ENCODE assay signal across 8 cellular contexts in genomic region chr15:96327155-96327741, GRCh38. TPM values are rescaled to one million over a fixed set of nuclear protein-coding genes. Genes with fewer than 3 reads are reported as not detected.
DNase-seq lines count a peak whose midpoint lies in the region; ATAC-seq and TF ChIP-seq lines count a peak whose summit lies in the region.

No MANE protein-coding gene starts in this region.

- WGBS in heart right ventricle, 2 donors: 5 to 6% methylated on average over 14 of the region's 14 CpGs

- CTCF ChIA-PET in AG04450 (lab: Charles Lee): interaction anchor here (0.5 to 3.7 kb wide), 105 partner anchors 9 to 1657 kb away, joined by 3 to 36 read pairs (median 4); no protein-coding TSS in a partner anchor

- H3K27ac Mint-ChIP-seq in immature natural killer cell: no peak overlapping the region

- H3K4me1 ChIP-seq in heart right ventricle: peaks cover 2 to 35% (median 11%) of the 10 kb centered on the region in 9 donors

- peak; percentile 71 for DNase-seq in AG04450 (ENCODE audit: low read depth, low spot score)
- peak; percentile 34 for DNase-seq in NCI-H1436 (lab: John Stamatoyannopoulos, UW)
- DNase-seq in heart right ventricle: no peak
- no peak for DNase-seq in sciatic nerve (ENCODE audit: low spot score)
- DNase-seq in immature natural killer cell: no peak

- POLR2A ChIA-PET in AG04450 (lab: Yijun Ruan, JAX): interaction anchor here (0.6 to 3.4 kb wide), 14 partner anchors 9 to 1644 kb away, joined by 3 to 38 read pairs (median 5); no protein-coding TSS in a partner anchor

- ATAC-seq in GM18861 (IDR thresholded peaks at IDR 0.05; ENCODE audit: unreplicated experiment) (peak; percentile 30), heart right ventricle (peak in 7 of 8 donors; percentile 11 to 69 (median 58)), sciatic nerve (peak; percentile 54), HG03439 (IDR thresholded peaks at IDR 0.05; ENCODE audit: unreplicated experiment) (no peak)

- H3K4me3 Mint-ChIP-seq in immature natural killer cell: peak overlapping the region in 1 of 5 donors; percentile 30

- H3K4me1 Mint-ChIP-seq in immature natural killer cell: peaks cover 24 to 32% of the 10 kb centered on the region in 2 donors

- H3K9me3 Mint-ChIP-seq in immature natural killer cell: peaks cover 4 to 65% (median 11%) of the 10 kb centered on the region in 6 donors

- H3K9me3 ChIP-seq in AG04450 (ENCODE audit: control insufficient read depth, insufficient read depth, low read length): peaks cover 3% of the 10 kb centered on the region; the same call in 1 of the 2 replicates
- no peaks in the 10 kb centered on the region for H3K9me3 ChIP-seq in heart right ventricle

- H3K36me3 ChIP-seq in heart right ventricle: no peaks in the 10 kb centered on the region

- TF ChIP-seq CTCF in AG04450 (IDR thresholded peaks at IDR 0.05; ENCODE audit: low read depth, low read length) (peak; percentile 84), VCaP (conservative IDR thresholded peaks at IDR 0.05) (peak; percentile 94), heart right ventricle (IDR thresholded peaks at IDR 0.05) (peak; percentile 57 to 83 (median 66))

- intact Hi-C loops in heart right ventricle (cut with DNase I) (loop anchor here in 5 of 10 donors (1.0 to 10.0 kb wide), 9 partner anchors 18 to 1652 kb away; no protein-coding TSS in a partner anchor), sciatic nerve (cut with DNase I) (loop anchor here (10.0 kb wide), 1 partner anchor 908 kb away; no protein-coding TSS in a partner anchor)

- peaks cover 60 to 69% (median 67%) of the 10 kb centered on the region in 3 donors for H3K27me3 Mint-ChIP-seq in immature natural killer cell (ENCODE audit: low read depth in 3 of 3)

- no peaks in the 10 kb centered on the region for H3K27me3 ChIP-seq in AG04450 (ENCODE audit: control insufficient read depth, insufficient read depth, low read length)
- H3K27me3 ChIP-seq in heart right ventricle: peaks cover 0 to 95% (median 53%) of the 10 kb centered on the region in 7 donors

- peak overlapping the region; percentile 85 for H3K4me3 ChIP-seq in AG04450 (ENCODE audit: low read depth, low read length)
- H3K4me3 ChIP-seq in heart right ventricle: peak overlapping the region; percentile 36 to 83 (median 69)

- peaks cover 0 to 20% (median 0%) of the 10 kb centered on the region in 3 donors for H3K36me3 Mint-ChIP-seq in immature natural killer cell

- H3K27ac ChIP-seq in AG04450 (ENCODE audit: low read depth, low read length) (peak overlapping the region; percentile 95), VCaP (peak overlapping the region; percentile 65), heart right ventricle (peak overlapping the region; percentile 56 to 90 (median 84))

RNA-seq across cellular contexts. Expression of gene NR2F2, which starts 3.3 kb away (rescaled TPM):
- polyA plus RNA-seq in AG04450 (2011; rRNA removed) (63.1 and 66.9 TPM in 2 replicates), heart right ventricle (10 to 100 TPM; 21.1 to 22.9 TPM), immature natural killer cell (not detected)
- polyA minus RNA-seq in AG04450 (2011; rRNA and poly(A)+ RNA removed): 36.8 and 72.5 TPM in 2 replicates
- total RNA-seq in heart right ventricle (10 to 100 TPM in 8 of 10 donors, 1 to 10 TPM in 2; 8.2 to 31.7 (median 14.3) TPM), sciatic nerve (242 TPM)

Comparison
In these comparisons a context has a peak if more than half of its experiments do, and no peak if none do; other contexts are left out.
1. DNase-seq: peak in AG04450 (single experiment) and NCI-H1436 (single experiment); none in heart right ventricle (0 of 2), sciatic nerve (single experiment) and immature natural killer cell (0 of 3).
2. RNA of gene NR2F2, which starts 3.3 kb away (polyA plus RNA-seq): 63.1 to 66.9 TPM in AG04450 and 21.1 to 22.9 TPM in heart right ventricle; not detected in immature natural killer cell; every median in the first group is over 10 times any median in the second.
3. Peak in every context shown above with its lines, with median percentiles within 50 percentile points of each other: H3K27ac ChIP-seq and CTCF ChIP-seq.